2 cellular contexts compared by ENCODE assay signal in genomic region chr5:139770722-139771121, GRCh38.
A peak's percentile ranks its signal among the peaks of the same experiment; 100 is the strongest.
TF ChIP-seq lines count a peak whose summit lies in the region.

No MANE protein-coding gene starts in this region.

TF ChIP-seq in IMR-90, 13 proteins besides CTCF, POLR2A, EP300 and RAD21:
- TF ChIP-seq MXI1 (IDR thresholded peaks at IDR 0.05; ENCODE audit: borderline replicate concordance, low read depth, low read length) (no peak), NFE2L2 (IDR thresholded peaks at IDR 0.05; ENCODE audit: low read depth, low read length) (no peak), CEBPB (IDR thresholded peaks at IDR 0.05; ENCODE audit: low read depth, low read length) (0 out of 2 replicates have a peak, but pooled peaks have one; percentile 29), MAFK (IDR thresholded peaks at IDR 0.05; ENCODE audit: low read depth, low read length) (no peak), ELK1 (IDR thresholded peaks at IDR 0.05; ENCODE audit: borderline replicate concordance, low read depth, low read length) (no peak), FOS (IDR thresholded peaks at IDR 0.05; ENCODE audit: low read depth, low read length) (no peak)
TF ChIP-seq in IMR-90: peak in this region for 1.

TF ChIP-seq in K562, 482 proteins besides CTCF, POLR2A, EP300 and RAD21:
- TF ChIP-seq ID3 (CRISPR knock-in tag; IDR thresholded peaks at IDR 0.05) (no peak), ID3 (tag; IDR thresholded peaks at IDR 0.05) (no peak), FOXP4 (CRISPR knock-in tag; IDR thresholded peaks at IDR 0.05; ENCODE audit: borderline replicate concordance) (no peak), C11orf30 (IDR thresholded peaks at IDR 0.05; ENCODE audit: low read depth) (0 out of 2 replicates have a peak, but pooled peaks have one; percentile 19), ZC3H8 (IDR thresholded peaks at IDR 0.05) (no peak), TFAM (CRISPR knock-in tag; conservative IDR thresholded peaks at IDR 0.05) (no peak), XRCC5 (IDR thresholded peaks at IDR 0.05; ENCODE audit: low read depth, low read length) (no peak), CEBPB (tag; IDR thresholded peaks at IDR 0.05) (peak; percentile 52), CEBPG (CRISPR knock-in tag; IDR thresholded peaks at IDR 0.05) (no peak), CEBPG (tag; conservative IDR thresholded peaks at IDR 0.05 in 1 of 2, IDR thresholded peaks at IDR 0.05 in 1 of 2) (peak; percentile 27 to 55; a peak in 3 of 4 replicates), ZNF316 (IDR thresholded peaks at IDR 0.05) (peak; percentile 62; the same call in 1 of the 2 replicates)
